In genomic region chr4:71147261-71147660, GRCh38 we compare ENCODE assay signal across 24 cellular contexts.
"Had no signal": no experiment of that assay in that cellular context is flagged by ENCODE, and none has a peak within 500 bp of the region (broad histone marks: within the 10 kb centered on the region; RNA-seq: fewer than 3 reads in every experiment).

No MANE protein-coding gene starts in this region.

- H2AFZ ChIP-seq: parathyroid adenoma had no signal

- H3K4me3 ChIP-seq: body of pancreas, heart right ventricle, lower lobe of right lung, mucosa of descending colon, suprapubic skin, transverse colon had no signal

- H3K27me3 ChIP-seq: body of pancreas, heart right ventricle, suprapubic skin, transverse colon had no signal

- H3K4me3 Mint-ChIP-seq: activated naive CD8-positive, alpha-beta T cell treated with anti-CD3 and anti-CD28 coated beads for 36 hours; activated T-cell treated with anti-CD3 and anti-CD28 coated beads, Interleukin-2, amount 50 U/mL, for 24 hours; dendritic cell treated with granulocyte-macrophage colony-stimulating factor and Interleukin-4, amounts not matched to agents 40 ng/mL and 50 ng/mL, for 4 days; nephron progenitor cell; stimulated activated naive CD8-positive, alpha-beta T cell treated with anti-CD3 and anti-CD28 coated beads, Interleukin-15, amount 100 ng/mL, for 72 hours; WTC11 had no signal

- H3K36me3 ChIP-seq: heart right ventricle, lower lobe of right lung, suprapubic skin, transverse colon had no signal

- H3K4me1 Mint-ChIP-seq: activated naive CD8-positive, alpha-beta T cell treated with anti-CD3 and anti-CD28 coated beads for 36 hours; nephron progenitor cell; stimulated activated naive CD8-positive, alpha-beta T cell treated with anti-CD3 and anti-CD28 coated beads, Interleukin-15, amount 100 ng/mL, for 72 hours; WTC11 had no signal

- H3K27ac Mint-ChIP-seq: activated naive CD8-positive, alpha-beta T cell treated with anti-CD3 and anti-CD28 coated beads for 36 hours; activated T-cell treated with anti-CD3 and anti-CD28 coated beads, Interleukin-2, amount 50 U/mL, for 24 hours; activated T-helper 2 cell treated with anti-CD3 and anti-CD28 coated beads, Interferon-gamma antibody, Interleukin-2, Interleukin-4, amounts not matched to agents 10 μg/mL and 5 μg/mL and 100 μg/mL, durations not matched to agents 14 hours and 24 hours and 36 hours; dendritic cell treated with granulocyte-macrophage colony-stimulating factor and Interleukin-4, amounts not matched to agents 40 ng/mL and 50 ng/mL, for 4 days; nephron progenitor cell; stimulated activated naive CD8-positive, alpha-beta T cell treated with anti-CD3 and anti-CD28 coated beads, Interleukin-15, amount 100 ng/mL, for 72 hours; WTC11 had no signal

- H3K9me3 Mint-ChIP-seq: activated T-cell treated with anti-CD3 and anti-CD28 coated beads, Interleukin-2, amount 50 U/mL, for 24 hours; activated T-helper 2 cell treated with anti-CD3 and anti-CD28 coated beads, Interferon-gamma antibody, Interleukin-2, Interleukin-4, amounts not matched to agents 10 μg/mL and 5 μg/mL and 100 μg/mL, durations not matched to agents 14 hours and 24 hours and 36 hours; nephron progenitor cell had no signal

- H3K4me1 ChIP-seq: body of pancreas, heart right ventricle, lower lobe of right lung, parathyroid adenoma, suprapubic skin, transverse colon had no signal

- H3K27ac ChIP-seq: body of pancreas, heart right ventricle, lower lobe of right lung, parathyroid adenoma, suprapubic skin, transverse colon had no signal

- DNase-seq: activated CD8-positive, alpha-beta memory T cell treated with anti-CD3 and anti-CD28 coated beads, Interleukin-2, amount 50 U/mL, for 4 hours; activated naive CD4-positive, alpha-beta T cell treated with Interleukin-2 at 50 U/mL for 16 hours; activated naive CD8-positive, alpha-beta T cell treated with anti-CD3 and anti-CD28 coated beads for 36 hours; activated T-cell treated with anti-CD3 and anti-CD28 coated beads, Interleukin-2, amount 50 U/mL, for 24 hours; amniotic stem cell; body of pancreas; caudate nucleus; effector CD4-positive, alpha-beta T cell; foreskin fibroblast; heart right ventricle; islet precursor cell; lower lobe of right lung; mesendoderm; mucosa of descending colon; nephron progenitor cell; right cardiac atrium; stimulated activated CD4-positive, alpha-beta T cell treated with anti-CD3 and anti-CD28 coated beads, Interleukin-1b, Interleukin-23, amount 100 ng/mL, for 48 hours; stimulated activated naive CD8-positive, alpha-beta T cell treated with anti-CD3 and anti-CD28 coated beads, Interleukin-15, amount 100 ng/mL, for 72 hours; transverse colon had no signal

- H3K9me3 ChIP-seq: body of pancreas, lower lobe of right lung, mucosa of descending colon, suprapubic skin, transverse colon had no signal

- H3K27me3 Mint-ChIP-seq: activated naive CD8-positive, alpha-beta T cell treated with anti-CD3 and anti-CD28 coated beads for 36 hours; activated T-cell treated with anti-CD3 and anti-CD28 coated beads, Interleukin-2, amount 50 U/mL, for 24 hours; dendritic cell treated with granulocyte-macrophage colony-stimulating factor and Interleukin-4, amounts not matched to agents 40 ng/mL and 50 ng/mL, for 4 days; stimulated activated naive CD8-positive, alpha-beta T cell treated with anti-CD3 and anti-CD28 coated beads, Interleukin-15, amount 100 ng/mL, for 72 hours had no signal

- H3K36me3 Mint-ChIP-seq: activated naive CD8-positive, alpha-beta T cell treated with anti-CD3 and anti-CD28 coated beads for 36 hours; WTC11 had no signal

- H3K79me2 ChIP-seq: parathyroid adenoma had no signal

- ATAC-seq: body of pancreas; heart right ventricle; lower lobe of right lung; mucosa of descending colon; right cardiac atrium; stimulated activated naive CD8-positive, alpha-beta T cell treated with anti-CD3 and anti-CD28 coated beads, Interleukin-15, amount 100 ng/mL, for 72 hours; WTC11 had no signal
